ENCODE assay signal across 4 cellular contexts in genomic region chr1:16516694-16517388, GRCh38. TPM values are rescaled to one million over a fixed set of nuclear protein-coding genes. Genes with fewer than 3 reads are reported as not detected.
"Had no signal": no experiment of that assay in that cellular context is flagged by ENCODE, and none has a peak within 500 bp of the region (broad histone marks: within the 10 kb centered on the region; RNA-seq: fewer than 3 reads in every experiment).

No MANE protein-coding gene starts in this region.

RNA-seq across cellular contexts. Expression of gene RNU1-1, which starts 2.8 kb away (rescaled TPM):
- polyA plus RNA-seq: adipose tissue, adrenal gland, aorta, cardiac muscle cell had no signal
